8 cellular contexts compared by ENCODE assay signal in the genomic region with DNA sequence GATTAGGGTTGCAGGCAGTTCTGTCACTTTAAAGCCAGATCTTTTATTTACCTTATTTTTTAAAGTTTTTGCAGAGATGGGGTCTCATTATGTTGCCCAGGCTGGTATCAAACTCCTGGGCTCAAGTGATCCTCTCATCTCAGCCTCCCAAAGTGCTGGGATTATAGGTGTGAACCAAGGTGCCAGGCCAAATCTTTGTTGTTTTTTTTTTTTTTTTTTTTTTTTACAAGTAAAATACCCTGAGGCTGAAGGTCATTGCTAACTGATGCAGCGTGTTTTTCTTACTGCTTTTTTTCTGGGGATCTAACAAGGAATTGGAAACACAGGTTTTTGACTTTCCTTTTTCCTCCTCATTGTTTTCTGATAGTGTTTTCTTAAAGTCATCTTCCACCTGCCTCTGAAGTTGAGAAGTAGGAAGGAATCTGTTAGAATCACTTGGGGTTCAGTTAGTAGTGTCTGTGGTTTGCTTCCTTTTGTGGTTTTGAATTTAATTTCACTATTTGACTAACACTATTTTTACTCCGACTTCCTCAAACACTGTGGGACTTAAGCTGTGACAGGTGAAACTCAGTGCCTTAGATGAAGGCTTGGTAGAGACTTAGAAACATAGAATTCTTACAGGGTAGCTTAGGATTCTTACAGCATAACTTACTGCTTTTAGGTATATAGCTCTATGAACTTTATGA. TPM values are rescaled to one million over a fixed set of nuclear protein-coding genes. Genes with fewer than 3 reads are reported as not detected.
A peak's percentile ranks its signal among the peaks of the same experiment; 100 is the strongest.
DNase-seq lines count a peak whose midpoint lies in the region; ATAC-seq and TF ChIP-seq lines count a peak whose summit lies in the region.
"Had no signal": no experiment of that assay in that cellular context is flagged by ENCODE, and none has a peak within 500 bp of the region (broad histone marks: within the 10 kb centered on the region; RNA-seq: fewer than 3 reads in every experiment).

No MANE protein-coding gene starts in this region.

- peaks cover 49% of the 10 kb centered on the region for H3K4me1 ChIP-seq in lower lobe of right lung

- DNase-seq in NOMO-1 treated with dmso at 0.1 percent for 144 hours (lab: John Stamatoyannopoulos, UW; ENCODE audit: unreplicated experiment) (peak; percentile 66), lower lobe of right lung (no peak), inferior parietal cortex (ENCODE audit: extremely low spot score) (no peak), DMS153 (lab: John Stamatoyannopoulos, UW) (no peak), C1 segment of cervical spinal cord (lab: John Stamatoyannopoulos, UW) (no peak)

- intact Hi-C loops in lower lobe of right lung (cut with DNase I) = no loop called here

- no peak overlapping the region for H3K4me3 ChIP-seq in lower lobe of right lung
- H3K4me3 ChIP-seq: lung had no signal

- peaks cover 30% of the 10 kb centered on the region for H3K36me3 ChIP-seq in lower lobe of right lung

- peak overlapping the region; percentile 40 for H3K27ac ChIP-seq in lower lobe of right lung

- ATAC-seq in GM18907 (IDR thresholded peaks at IDR 0.05; ENCODE audit: unreplicated experiment) (peak; percentile 87), HG02759 (IDR thresholded peaks at IDR 0.05; ENCODE audit: unreplicated experiment) (peak; percentile 79), lower lobe of right lung (peak; percentile 53 to 61)

- no peak for TF ChIP-seq CTCF in lower lobe of right lung (IDR thresholded peaks at IDR 0.05)

- no peaks in the 10 kb centered on the region for H3K9me3 ChIP-seq in lower lobe of right lung

- H3K27me3 ChIP-seq in lower lobe of right lung (ENCODE audit: low read depth) = no peaks in the 10 kb centered on the region

RNA-seq across cellular contexts. Expression of gene CLTC, which starts 22.2 kb away (rescaled TPM):
- total RNA-seq in lower lobe of right lung = 220 TPM
